In the genomic region with DNA sequence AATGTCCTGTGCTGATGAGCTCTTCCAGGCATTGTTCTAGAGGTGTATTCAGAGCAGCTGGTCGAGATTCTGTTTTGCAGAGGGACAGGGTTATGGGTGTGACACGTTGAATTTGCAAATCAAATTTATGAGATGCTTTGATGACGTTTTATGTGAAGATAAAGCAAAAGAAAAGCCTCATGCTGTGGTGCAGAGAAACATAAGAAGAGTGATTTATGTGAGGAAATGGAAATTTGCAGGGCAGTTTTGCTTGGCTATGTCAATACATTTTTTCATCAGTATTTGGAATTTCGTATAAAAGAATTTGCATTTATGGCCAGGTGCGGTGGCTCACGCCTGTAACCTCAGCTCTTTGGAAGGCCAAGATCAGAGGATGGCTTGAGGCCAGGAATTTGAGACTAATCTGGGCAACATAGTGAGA, we compare ENCODE assay signal across 1 cellular context.
TF ChIP-seq lines count a peak whose summit lies in the region.

No MANE protein-coding gene starts in this region.

TF ChIP-seq in SK-N-SH, 30 proteins besides CTCF, POLR2A, EP300 and RAD21:
- TF ChIP-seq GABPA (IDR thresholded peaks at IDR 0.05; ENCODE audit: low read depth) (no peak), MEF2A (IDR thresholded peaks at IDR 0.05; ENCODE audit: borderline replicate concordance, low read depth) (no peak), RXRA (IDR thresholded peaks at IDR 0.05; ENCODE audit: borderline replicate concordance, low read depth) (no peak), TCF12 (IDR thresholded peaks at IDR 0.05) (no peak), RFX5 (IDR thresholded peaks at IDR 0.05; ENCODE audit: low read length) (no peak), SIN3A (IDR thresholded peaks at IDR 0.05; ENCODE audit: borderline replicate concordance, low read depth, low read length) (no peak)
- TF ChIP-seq, protein P1, sequence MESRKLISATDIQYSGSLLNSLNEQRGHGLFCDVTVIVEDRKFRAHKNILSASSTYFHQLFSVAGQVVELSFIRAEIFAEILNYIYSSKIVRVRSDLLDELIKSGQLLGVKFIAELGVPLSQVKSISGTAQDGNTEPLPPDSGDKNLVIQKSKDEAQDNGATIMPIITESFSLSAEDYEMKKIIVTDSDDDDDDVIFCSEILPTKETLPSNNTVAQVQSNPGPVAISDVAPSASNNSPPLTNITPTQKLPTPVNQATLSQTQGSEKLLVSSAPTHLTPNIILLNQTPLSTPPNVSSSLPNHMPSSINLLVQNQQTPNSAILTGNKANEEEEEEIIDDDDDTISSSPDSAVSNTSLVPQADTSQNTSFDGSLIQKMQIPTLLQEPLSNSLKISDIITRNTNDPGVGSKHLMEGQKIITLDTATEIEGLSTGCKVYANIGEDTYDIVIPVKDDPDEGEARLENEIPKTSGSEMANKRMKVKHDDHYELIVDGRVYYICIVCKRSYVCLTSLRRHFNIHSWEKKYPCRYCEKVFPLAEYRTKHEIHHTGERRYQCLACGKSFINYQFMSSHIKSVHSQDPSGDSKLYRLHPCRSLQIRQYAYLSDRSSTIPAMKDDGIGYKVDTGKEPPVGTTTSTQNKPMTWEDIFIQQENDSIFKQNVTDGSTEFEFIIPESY (IDR thresholded peaks at IDR 0.05; ENCODE audit: borderline replicate concordance, low read depth): no peak
TF ChIP-seq in SK-N-SH: peak in this region for 0.
